In the genomic region with DNA sequence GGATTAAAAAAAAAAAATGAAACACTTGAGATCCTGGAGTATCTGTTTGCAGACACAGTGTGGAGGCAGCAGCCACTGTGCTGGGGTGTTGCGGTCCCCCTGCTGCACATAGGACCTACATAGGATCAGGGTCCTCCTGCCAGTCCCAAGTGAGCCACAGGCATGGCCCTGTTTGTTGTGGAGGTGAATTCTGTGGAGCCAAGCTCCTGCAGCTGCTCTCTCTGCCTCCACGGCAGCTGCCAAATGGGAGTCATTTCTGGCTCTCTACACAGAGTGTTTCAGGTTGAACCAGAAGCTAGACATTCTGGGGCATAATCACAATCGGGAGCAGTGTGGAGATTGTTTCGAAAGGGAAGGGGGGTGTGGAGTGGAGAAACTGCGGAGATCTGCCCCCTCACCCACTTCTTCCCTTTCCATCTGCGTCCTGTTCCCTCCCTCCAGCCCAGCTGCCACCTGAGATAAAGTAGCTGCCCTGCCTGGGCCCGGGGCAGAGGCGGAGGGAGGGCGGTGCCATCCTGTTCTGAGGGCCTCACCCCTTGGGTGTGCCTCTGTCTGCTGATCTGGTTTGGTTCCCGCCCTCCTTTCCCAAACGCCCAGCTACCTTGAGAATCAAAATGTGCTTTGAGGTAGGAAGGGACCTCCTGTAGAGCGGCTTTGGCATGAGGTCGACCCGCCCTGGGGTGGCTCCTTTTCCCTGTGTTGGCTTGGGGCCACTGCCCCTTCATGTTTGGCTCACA, we compare ENCODE assay signal across 13 cellular contexts.
DNase-seq lines count a peak whose midpoint lies in the region; ATAC-seq, FAIRE-seq and TF ChIP-seq lines count a peak whose summit lies in the region.
"Had no signal": no experiment of that assay in that cellular context is flagged by ENCODE, and none has a peak within 500 bp of the region (broad histone marks: within the 10 kb centered on the region; RNA-seq: fewer than 3 reads in every experiment).

No MANE protein-coding gene starts in this region.

- peaks cover 7% of the 10 kb centered on the region; the same call in 1 of the 2 replicates for H3K4me1 ChIP-seq in PC-3 (ENCODE audit: insufficient read depth, low read length)
- H3K4me1 ChIP-seq in small intestine (ENCODE audit: control insufficient read depth in 2 of 2, insufficient read depth in 1 of 2, low read depth in 1 of 2, low read length in 1 of 2): peaks cover 5 to 18% of the 10 kb centered on the region in 2 donors

- H3K4me3 ChIP-seq in PC-3 (ENCODE audit: low read length) (no peak overlapping the region), small intestine (ENCODE audit: low read depth in 1 of 2, low read length in 2 of 2) (no peak overlapping the region)
- H3K4me3 ChIP-seq: neural progenitor cell had no signal

- H3K9me3 ChIP-seq in PC-3 (ENCODE audit: low read length) (no peaks in the 10 kb centered on the region), small intestine (ENCODE audit: control insufficient read depth, low read depth) (no peaks in the 10 kb centered on the region)
- H3K9me3 ChIP-seq: SK-N-SH had no signal

- no peak overlapping the region for H3K4me2 ChIP-seq in PC-3 (ENCODE audit: low read length)
- H3K4me2 ChIP-seq: neural progenitor cell, SK-N-SH had no signal

- no peaks in the 10 kb centered on the region for H3K27me3 ChIP-seq in PC-3 (ENCODE audit: low read length)
- H3K27me3 ChIP-seq in small intestine (ENCODE audit: control insufficient read depth in 2 of 2, insufficient read depth in 2 of 2, low read length in 2 of 2): no peaks in the 10 kb centered on the region
- H3K27me3 ChIP-seq: neural progenitor cell had no signal

- 7 to 41% (median 16%) methylated on average over 13 to 14 of the region's 14 CpGs for WGBS in small intestine, 3 donors

- H3F3A ChIP-seq in PC-3 (ENCODE audit: low read length, unreplicated experiment): no peaks in the 10 kb centered on the region

- POLR2A ChIA-PET in PC-3 (lab: Charles Lee; ENCODE audit: unreplicated experiment): no interaction called here

- CTCF ChIA-PET in PC-3 (lab: Charles Lee): no interaction called here

- FAIRE-seq in small intestine (lab: Jason Lieb, UNC): no peak

- H3K27ac ChIP-seq in PC-3 (ENCODE audit: low read length): no peak overlapping the region
- H3K27ac ChIP-seq in small intestine (ENCODE audit: low read depth in 1 of 2, low read length in 1 of 2): peak overlapping the region; percentile 56 to 63
- H3K27ac ChIP-seq: neural progenitor cell had no signal

- H3K36me3 ChIP-seq in PC-3 (ENCODE audit: low read depth, low read length) (peaks cover 3% of the 10 kb centered on the region), small intestine (ENCODE audit: control insufficient read depth in 2 of 2, insufficient read depth in 2 of 2, low read length in 2 of 2) (peaks cover 0 to 3% of the 10 kb centered on the region in 2 donors)
- H3K36me3 ChIP-seq: neural progenitor cell had no signal

- ATAC-seq in PC-3 (no peak; the same call in 1 of the 2 replicates), Right ventricle myocardium superior (ENCODE audit: poor library complexity) (peak; percentile 86)

- TF ChIP-seq CTCF in PC-3 (conservative IDR thresholded peaks at IDR 0.05; ENCODE audit: low read depth, low read length): no peak

- no TSS peak for BruUV-seq in PC-3 (replicated peaks; lab: Mats Ljungman, UMichigan)

- no peak overlapping the region for H3K9ac ChIP-seq in PC-3 (ENCODE audit: low read length)
- H3K9ac ChIP-seq: neural progenitor cell, SK-N-SH had no signal

- H4K20me1 ChIP-seq in PC-3 (ENCODE audit: low read length): no peaks in the 10 kb centered on the region

- peak; percentile 10 for DNase-seq in NCI-H2227 (lab: John Stamatoyannopoulos, UW; ENCODE audit: unreplicated experiment)
- no peak for DNase-seq in NCI-H2227 treated with DMSO at 0.1 percent for 48 hours (lab: John Stamatoyannopoulos, UW)
- peak; percentile 10 for DNase-seq in PC-3
- peak; percentile 61 for DNase-seq in Right ventricle myocardium superior
- peak; percentile 89 for DNase-seq in small intestine
- DNase-seq in DMS53 treated with DMSO at 0.1 percent for 48 hours (lab: John Stamatoyannopoulos, UW; ENCODE audit: unreplicated experiment): no peak
- no peak for DNase-seq in NOMO-1 (lab: John Stamatoyannopoulos, UW; ENCODE audit: unreplicated experiment in 2 of 2)
- no peak for DNase-seq in AG08395 (ENCODE audit: low spot score)
- DNase-seq: ACHN; activated naive CD4-positive, alpha-beta T cell treated with anti-CD3 and anti-CD28 coated beads for 36 hours; KG1; SK-N-SH had no signal

- no peaks in the 10 kb centered on the region for H3K79me2 ChIP-seq in PC-3 (ENCODE audit: low read length)

- no peak overlapping the region for H2AFZ ChIP-seq in PC-3 (ENCODE audit: low read length)
- H2AFZ ChIP-seq: neural progenitor cell had no signal

- no peaks in the 10 kb centered on the region for H3K9me2 ChIP-seq in PC-3 (replicated peaks; ENCODE audit: low read length)
- H3K9me2 ChIP-seq: SK-N-SH had no signal

- intact Hi-C loops in PC-3 (cut with micrococcal nuclease) (no loop called here), Right ventricle myocardium superior (cut with DNase I) (no loop called here)

Comparison
In these comparisons a context has a peak if more than half of its experiments do, and no peak if none do; other contexts are left out.
1. DNase-seq: peak in NCI-H2227 (single experiment), PC-3 (single experiment), Right ventricle myocardium superior (single experiment) and small intestine (single experiment); none in NCI-H2227 treated with DMSO at 0.1 percent for 48 hours (single experiment), DMS53 treated with DMSO at 0.1 percent for 48 hours (single experiment), NOMO-1 (0 of 2) and AG08395 (single experiment).